17 cellular contexts compared by ENCODE assay signal in the genomic region with DNA sequence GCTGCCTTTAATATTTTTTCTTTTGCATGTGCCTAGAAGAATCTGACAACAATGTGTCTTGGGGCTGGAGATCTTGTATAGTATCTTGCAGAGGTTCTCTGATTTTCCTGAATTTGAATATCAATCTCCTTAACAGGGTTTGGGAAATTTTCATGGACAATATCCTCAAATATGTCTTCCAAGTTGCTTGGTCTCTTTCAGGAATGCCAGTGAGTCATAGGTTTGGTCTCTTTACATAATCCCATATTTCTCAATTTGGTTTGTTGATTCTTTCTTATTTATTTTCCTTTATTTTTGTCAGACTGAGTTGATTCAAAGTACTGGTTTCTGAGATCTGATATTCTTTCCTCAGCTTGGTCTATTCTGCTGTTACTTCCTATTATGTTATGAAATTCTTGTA.
"Had no signal": no experiment of that assay in that cellular context is flagged by ENCODE, and none has a peak within 500 bp of the region (broad histone marks: within the 10 kb centered on the region; RNA-seq: fewer than 3 reads in every experiment).

No MANE protein-coding gene starts in this region.

- H3K4me1 ChIP-seq: ascending aorta, gastrocnemius medialis, psoas muscle had no signal

- H3K4me3 ChIP-seq: ascending aorta, gastrocnemius medialis, ovary, psoas muscle, skin epidermis had no signal

- ATAC-seq: activated CD8-positive, alpha-beta memory T cell treated with anti-CD3 and anti-CD28 coated beads, Interleukin-2, amount 10 ng/mL, durations not matched to agents 7 days and 5 days; esophagus mucosa; gastrocnemius medialis; naive thymus-derived CD4-positive, alpha-beta T cell; psoas muscle; right cardiac atrium; stimulated activated naive CD8-positive, alpha-beta T cell treated with anti-CD3 and anti-CD28 coated beads, Interleukin-15, amount 100 ng/mL, for 72 hours had no signal

- H3K27ac ChIP-seq: ascending aorta, gastrocnemius medialis, ovary, psoas muscle, skin epidermis had no signal

- DNase-seq: activated CD4-positive, alpha-beta memory T cell treated with anti-CD3 and anti-CD28 coated beads, Interleukin-2, amount 10 ng/mL, durations not matched to agents 7 days and 5 days; activated CD4-positive, alpha-beta T cell treated with anti-CD3 and anti-CD28 coated beads for 48 hours; activated CD4-positive, CD25-positive, alpha-beta regulatory T cell; activated CD8-positive, alpha-beta memory T cell treated with anti-CD3 and anti-CD28 coated beads, Interleukin-2, amount 10 ng/mL, durations not matched to agents 7 days and 5 days; activated naive CD4-positive, alpha-beta T cell; effector CD4-positive, alpha-beta T cell; gastrocnemius medialis; head of caudate nucleus; naive thymus-derived CD4-positive, alpha-beta T cell; ovary; psoas muscle; right cardiac atrium; stimulated activated CD4-positive, alpha-beta T cell treated with anti-CD3 and anti-CD28 coated beads, Interleukin-4, amount 100 ng/mL, for 1 hour; stimulated activated naive CD8-positive, alpha-beta T cell treated with anti-CD3 and anti-CD28 coated beads, Interleukin-15, amount 100 ng/mL, for 72 hours had no signal

- H3K36me3 ChIP-seq: ascending aorta, gastrocnemius medialis, ovary had no signal

- H3K27me3 ChIP-seq: ascending aorta, gastrocnemius medialis, ovary had no signal

- H3K9me3 ChIP-seq: gastrocnemius medialis had no signal
